In the genomic region with DNA sequence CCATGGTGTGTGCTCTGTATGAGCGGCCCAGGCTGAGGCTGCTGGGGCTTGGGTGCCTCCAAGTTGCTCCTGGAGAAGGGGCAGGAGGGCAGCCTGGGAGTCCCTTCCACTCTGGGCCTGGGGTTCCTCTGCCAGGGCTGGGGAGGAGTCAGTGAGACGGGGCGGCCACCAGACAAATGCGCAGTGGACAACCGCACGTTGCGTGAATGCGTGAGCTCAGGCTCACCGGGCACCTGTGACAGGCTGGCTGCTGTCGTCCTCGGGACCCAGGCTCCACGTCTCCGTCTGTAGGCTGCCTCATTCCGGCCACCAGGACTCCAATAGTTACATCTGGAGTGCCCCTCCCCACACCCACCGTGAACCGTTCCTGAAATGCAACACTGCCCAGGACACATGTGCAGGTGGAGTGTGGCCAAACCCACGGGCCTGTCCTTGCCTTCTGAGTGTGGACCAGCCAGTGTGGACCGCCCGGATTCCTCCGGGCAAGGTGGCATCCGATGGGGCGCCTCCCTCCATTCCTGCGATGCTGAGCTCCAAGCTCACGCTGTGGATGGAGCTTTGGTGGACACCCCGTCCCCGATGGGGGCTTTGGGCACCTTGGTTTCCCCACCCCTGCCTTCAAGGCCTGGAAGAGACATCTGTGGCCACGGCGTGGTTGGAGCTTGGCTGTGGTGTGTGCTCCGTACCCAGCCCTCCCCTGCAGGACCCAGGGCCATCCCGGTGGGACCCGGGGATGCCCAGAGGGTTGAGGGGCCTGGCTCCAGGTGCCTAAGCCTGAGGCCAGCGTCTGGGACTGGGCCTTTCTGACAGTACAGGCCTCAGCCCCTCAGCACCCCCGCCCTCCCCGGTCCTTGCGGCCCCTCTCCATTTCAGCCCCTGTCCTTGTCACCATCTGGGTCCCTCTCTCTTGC, we compare ENCODE assay signal across 16 cellular contexts.
"Had no signal": no experiment of that assay in that cellular context is flagged by ENCODE, and none has a peak within 500 bp of the region (broad histone marks: within the 10 kb centered on the region; RNA-seq: fewer than 3 reads in every experiment).

No MANE protein-coding gene starts in this region.

- H3K9me3 ChIP-seq: neutrophil, tibial artery had no signal

- H3K4me1 ChIP-seq: foreskin keratinocyte, parathyroid adenoma had no signal

- H3K27me3 ChIP-seq: dorsolateral prefrontal cortex had no signal

- H3K27ac ChIP-seq: foreskin keratinocyte, neutrophil, parathyroid adenoma, tibial artery had no signal

- H3K9ac ChIP-seq: parathyroid adenoma had no signal

- H3K36me3 ChIP-seq: neutrophil, tibial artery had no signal

- DNase-seq: activated CD4-positive, alpha-beta T cell treated with anti-CD3 and anti-CD28 coated beads, Interleukin-2, amount 50 U/mL, for 4 hours; activated gamma-delta T cell; activated naive CD8-positive, alpha-beta T cell treated with anti-CD3 and anti-CD28 coated beads for 36 hours; amniotic stem cell; caudate nucleus; dorsolateral prefrontal cortex; foreskin keratinocyte; hippocampal formation; naive thymus-derived CD4-positive, alpha-beta T cell; stimulated activated CD4-positive, alpha-beta T cell treated with anti-CD3 and anti-CD28 coated beads, Interleukin-12 subunit alpha, Interleukin-12 subunit beta, amount 100 ng/mL, for 4 hours; stimulated activated CD4-positive, alpha-beta T cell treated with anti-CD3 and anti-CD28 coated beads, Interleukin-1b, Interleukin-23, amount 100 ng/mL, for 48 hours; stimulated activated CD8-positive, alpha-beta memory T cell treated with anti-CD3 and anti-CD28 coated beads, Interleukin-4, amount 100 ng/mL, for 48 hours; stimulated activated naive CD4-positive, alpha-beta T cell treated with Interleukin-2 at 50 U/mL for 16 hours; tibial artery had no signal

- H3K4me3 ChIP-seq: dorsolateral prefrontal cortex, tibial artery had no signal

- ATAC-seq: foreskin keratinocyte; naive thymus-derived CD4-positive, alpha-beta T cell had no signal

- H2AFZ ChIP-seq: parathyroid adenoma had no signal
